ENCODE assay signal across 16 cellular contexts in the genomic region with DNA sequence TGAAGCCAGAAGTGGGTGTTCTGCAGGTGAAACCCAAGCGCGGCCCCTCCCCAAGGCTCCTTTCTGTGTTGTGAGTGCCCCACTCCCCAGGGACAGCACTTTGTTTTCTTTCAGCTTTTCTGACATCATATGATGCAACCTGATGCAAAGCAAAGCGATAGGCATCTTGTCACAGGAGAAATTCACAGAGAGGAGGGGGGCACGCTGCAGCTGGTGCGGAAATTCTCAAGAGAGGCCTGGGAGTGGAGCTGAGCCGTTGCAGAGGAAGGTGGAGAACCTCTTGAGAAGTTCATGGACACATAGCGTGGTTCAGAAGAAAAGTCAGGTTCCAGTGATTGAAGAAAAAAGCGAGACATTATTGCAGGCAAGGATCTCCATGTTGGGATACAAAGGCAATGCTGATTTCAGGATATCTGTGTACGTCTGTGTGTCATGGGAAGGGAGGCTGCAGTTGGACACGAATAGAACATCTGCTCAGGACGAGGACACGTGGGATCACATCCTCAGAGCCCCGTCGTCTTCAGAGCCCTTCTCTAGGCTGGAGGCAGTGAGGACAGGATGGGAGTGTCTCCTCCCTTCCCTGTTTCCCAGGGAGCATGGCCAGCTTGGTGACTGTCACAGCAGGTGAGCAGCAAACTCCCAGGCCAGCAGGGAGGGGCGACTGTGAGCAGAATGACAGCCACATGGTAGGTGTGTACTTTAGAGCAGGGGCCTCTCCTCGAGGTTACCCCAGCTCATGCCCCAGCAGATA.
DNase-seq lines count a peak whose midpoint lies in the region; ATAC-seq and TF ChIP-seq lines count a peak whose summit lies in the region.
"Had no signal": no experiment of that assay in that cellular context is flagged by ENCODE, and none has a peak within 500 bp of the region (broad histone marks: within the 10 kb centered on the region; RNA-seq: fewer than 3 reads in every experiment).

No MANE protein-coding gene starts in this region.

- H3K4me1 ChIP-seq in DND-41 (ENCODE audit: insufficient read depth, low read length), result peaks cover 73% of the 10 kb centered on the region
- H3K4me1 ChIP-seq: tibial nerve had no signal

- no peaks in the 10 kb centered on the region for H3K27me3 ChIP-seq in DND-41 (ENCODE audit: insufficient read depth, low read length, poor library complexity)
- H3K27me3 ChIP-seq: tibial nerve had no signal

- H3K27ac Mint-ChIP-seq in naive B cell, result peak overlapping the region in 3 of 6 donors; percentile 32 to 72 (median 56)
- no peak overlapping the region for H3K27ac Mint-ChIP-seq in activated T-helper 17 cell treated with anti-CD3 and anti-CD28 coated beads, Interleukin-2, amount 50 U/mL, for 72 hours
- H3K27ac Mint-ChIP-seq: activated naive CD8-positive, alpha-beta T cell; CD4-positive, alpha-beta T cell had no signal

- H3K4me2 ChIP-seq in DND-41 (ENCODE audit: insufficient read depth, low read length), result peak overlapping the region; percentile 59

- H3K36me3 Mint-ChIP-seq in naive B cell, result peaks cover 0 to 8% of the 10 kb centered on the region in 2 donors
- no peaks in the 10 kb centered on the region for H3K36me3 Mint-ChIP-seq in activated T-helper 17 cell treated with anti-CD3 and anti-CD28 coated beads, Interleukin-2, amount 50 U/mL, for 72 hours (ENCODE audit: low read depth)

- H3K9me3 Mint-ChIP-seq in naive B cell, result peaks cover 0 to 5% (median 0%) of the 10 kb centered on the region in 7 donors
- no peaks in the 10 kb centered on the region for H3K9me3 Mint-ChIP-seq in activated T-helper 17 cell treated with anti-CD3 and anti-CD28 coated beads, Interleukin-2, amount 50 U/mL, for 72 hours
- H3K9me3 Mint-ChIP-seq: CD4-positive, alpha-beta T cell had no signal

- ATAC-seq in DND-41 (ENCODE audit: insufficient read depth, low read depth) (peak; percentile 82), naive B cell (ENCODE audit: low read depth in 2 of 2) (peak; percentile 64 to 75)
- no peak for ATAC-seq in activated T-helper 17 cell treated with anti-CD3 and anti-CD28 coated beads, Interleukin-2, amount 50 U/mL, for 72 hours (replicated peaks)

- peaks cover 23 to 27% (median 24%) of the 10 kb centered on the region in 3 donors for H3K27me3 Mint-ChIP-seq in naive B cell
- peaks cover 26% of the 10 kb centered on the region for H3K27me3 Mint-ChIP-seq in activated T-helper 17 cell treated with anti-CD3 and anti-CD28 coated beads, Interleukin-2, amount 50 U/mL, for 72 hours

- peak; percentile 16 for TF ChIP-seq CTCF in DND-41 (IDR thresholded peaks at IDR 0.05; ENCODE audit: borderline replicate concordance, extremely low read depth, low read length, poor library complexity, severe bottlenecking)

- peak overlapping the region in 1 of 2 experiments; percentile 51; a peak in 2 of 4 replicates for H3K4me3 ChIP-seq in DND-41 (ENCODE audit: low read depth in 1 of 2, low read length in 2 of 2)
- H3K4me3 ChIP-seq: tibial nerve had no signal

- H4K20me1 ChIP-seq in DND-41 (ENCODE audit: insufficient read depth, low read length), result no peaks in the 10 kb centered on the region; the same call in 1 of the 2 replicates

- peak overlapping the region; percentile 5; the same call in 1 of the 2 replicates for H2AFZ ChIP-seq in DND-41 (ENCODE audit: low read depth, low read length)

- H3K27ac ChIP-seq in DND-41 (ENCODE audit: low read length), result peak overlapping the region; percentile 86
- H3K27ac ChIP-seq: epithelial cell of prostate, tibial nerve had no signal

- H3K36me3 ChIP-seq in DND-41 (ENCODE audit: insufficient read depth, low read length), result peaks cover 26% of the 10 kb centered on the region
- H3K36me3 ChIP-seq: tibial nerve had no signal

- peaks cover 95% of the 10 kb centered on the region for H3K79me2 ChIP-seq in DND-41 (ENCODE audit: insufficient read depth, low read length)

- peaks cover 2% of the 10 kb centered on the region for H3K9me3 ChIP-seq in DND-41 (ENCODE audit: insufficient read depth, low read length, severe bottlenecking)
- H3K9me3 ChIP-seq: tibial nerve had no signal

- H3K4me1 Mint-ChIP-seq in naive B cell, result peaks cover 21 to 31% (median 25%) of the 10 kb centered on the region in 3 donors
- no peaks in the 10 kb centered on the region for H3K4me1 Mint-ChIP-seq in activated T-helper 17 cell treated with anti-CD3 and anti-CD28 coated beads, Interleukin-2, amount 50 U/mL, for 72 hours

- peak; percentile 93 for DNase-seq in DND-41
- peak; percentile 99 for DNase-seq in NCI-H187 treated with DMSO at 0.1 percent for 48 hours (lab: John Stamatoyannopoulos, UW)
- DNase-seq in SHP77 treated with DMSO at 0.1 percent for 48 hours (lab: John Stamatoyannopoulos, UW), result peak; percentile 84
- peak; percentile 46 for DNase-seq in naive B cell
- no peak for DNase-seq in COLO829 (ENCODE audit: low spot score)
- DNase-seq in NCI-H446 (lab: John Stamatoyannopoulos, UW), result no peak
- no peak for DNase-seq in midbrain (lab: John Stamatoyannopoulos, UW)
- DNase-seq: CD4-positive, alpha-beta T cell; KBM-7; NCI-H226; posterior cingulate gyrus; stimulated activated CD4-positive, alpha-beta T cell treated with anti-CD3 and anti-CD28 coated beads, Interleukin-12 subunit alpha, Interleukin-12 subunit beta, amount 100 ng/mL, for 4 hours had no signal

- no peak overlapping the region for H3K4me3 Mint-ChIP-seq in naive B cell
- H3K4me3 Mint-ChIP-seq in activated T-helper 17 cell treated with anti-CD3 and anti-CD28 coated beads, Interleukin-2, amount 50 U/mL, for 72 hours, result no peak overlapping the region
- H3K4me3 Mint-ChIP-seq: activated naive CD8-positive, alpha-beta T cell; CD4-positive, alpha-beta T cell had no signal

- H3K9ac ChIP-seq in DND-41 (ENCODE audit: low read depth, low read length), result peak overlapping the region; percentile 51

Comparison
In these comparisons a context has a peak if more than half of its experiments do, and no peak if none do; other contexts are left out.
1. DNase-seq: peak in DND-41 (single experiment), NCI-H187 treated with DMSO at 0.1 percent for 48 hours (single experiment), SHP77 treated with DMSO at 0.1 percent for 48 hours (single experiment) and naive B cell (single experiment); none in COLO829 (single experiment), NCI-H446 (0 of 2) and midbrain (single experiment).